8 cellular contexts compared by ENCODE assay signal in genomic region chr6:158654498-158654897, GRCh38. TPM values are rescaled to one million over a fixed set of nuclear protein-coding genes. Genes with fewer than 3 reads are reported as not detected.
DNase-seq lines count a peak whose midpoint lies in the region; ATAC-seq and TF ChIP-seq lines count a peak whose summit lies in the region.

No MANE protein-coding gene starts in this region.

- no peaks in the 10 kb centered on the region for H3K79me1 ChIP-seq in mesendoderm (ENCODE audit: low read length)

- H3K4me1 ChIP-seq in right lobe of liver (peaks cover 0 to 4% (median 0%) of the 10 kb centered on the region in 4 donors), mesendoderm (ENCODE audit: control insufficient read depth, low read depth, low read length) (no peaks in the 10 kb centered on the region)

- H3K56ac ChIP-seq in mesendoderm (ENCODE audit: low read length) = no peak overlapping the region

- no peak overlapping the region for H4K8ac ChIP-seq in mesendoderm (ENCODE audit: low read depth, low read length)

- no peak overlapping the region for H2BK5ac ChIP-seq in mesendoderm (ENCODE audit: low read length)

- WGBS in right lobe of liver (ENCODE audit: insufficient coverage, low coverage, low lambda C conversion rate, missing lambda C conversion rate) = 41% methylated on average over 4 of the region's 6 CpGs
- WGBS in mesendoderm (ENCODE audit: extremely low coverage, insufficient coverage, low lambda C conversion rate) = no CpG with 5 or more reads among the region's 6 CpGs

- H3K9me3 ChIP-seq in right lobe of liver = no peaks in the 10 kb centered on the region

- intact Hi-C loops in right lobe of liver (cut with DNase I) = no loop called here

- H3K9ac ChIP-seq in mesendoderm (ENCODE audit: low read length) = no peak overlapping the region

- H3K36me3 ChIP-seq in right lobe of liver = no peaks in the 10 kb centered on the region
- H3K36me3 ChIP-seq in mesendoderm (ENCODE audit: control insufficient read depth, insufficient read depth, low read length) = no peaks in the 10 kb centered on the region

- H3K4me3 ChIP-seq in cardiac fibroblast (replicated peaks in 1 of 2; ENCODE audit: low read depth in 2 of 2, low read length in 2 of 2) (no peak overlapping the region), right lobe of liver (no peak overlapping the region), mesendoderm (ENCODE audit: low read length) (no peak overlapping the region)

- no peak overlapping the region for H4K5ac ChIP-seq in mesendoderm (ENCODE audit: low read length)

- H3K23ac ChIP-seq in mesendoderm (ENCODE audit: low read length) = no peak overlapping the region

- no peak overlapping the region for H3K18ac ChIP-seq in mesendoderm (ENCODE audit: low read length)

- in situ Hi-C loops in Caki2 (cut with HindIII; ENCODE audit: low pct_unique_long_range_greater_than_20kb, low sequenced_read_pairs) = no loop called here

- H2BK15ac ChIP-seq in mesendoderm (replicated peaks; ENCODE audit: low read depth) = no peak overlapping the region

- ATAC-seq in right lobe of liver = peak; percentile 53 to 82 (median 76)
- no peak for ATAC-seq in GM18867 (IDR thresholded peaks at IDR 0.05; ENCODE audit: unreplicated experiment)

- DNase-seq in Caki2 (ENCODE audit: low read depth) (peak; percentile 64), NCI-H2196 treated with DMSO at 0.1 percent for 48 hours (lab: John Stamatoyannopoulos, UW; ENCODE audit: unreplicated experiment) (peak; percentile 47), cardiac fibroblast (ENCODE audit: low read depth in 2 of 2) (peak; percentile 85 to 93), right lobe of liver (peak; percentile 59 to 74 (median 69)), foreskin melanocyte (no peak), mesendoderm (no peak)

- no peak for TF ChIP-seq POLR2A in right lobe of liver (IDR thresholded peaks at IDR 0.05)

- H2AK5ac ChIP-seq in mesendoderm (ENCODE audit: low read length) = no peak overlapping the region

- H3K27ac ChIP-seq in right lobe of liver (peak overlapping the region; percentile 10 to 47 (median 16)), temporal lobe (ENCODE audit: low read depth, low read length) (peak overlapping the region; percentile 22), mesendoderm (ENCODE audit: low read depth, low read length) (no peak overlapping the region)

- H3K4me2 ChIP-seq in mesendoderm (ENCODE audit: low read length) = no peak overlapping the region

- H3K27me3 ChIP-seq in right lobe of liver (no peaks in the 10 kb centered on the region), mesendoderm (ENCODE audit: insufficient read depth, low read length, poor library complexity) (no peaks in the 10 kb centered on the region)

- TF ChIP-seq CTCF in cardiac fibroblast (IDR thresholded peaks at IDR 0.05; ENCODE audit: low read depth, low read length) (no peak), right lobe of liver (IDR thresholded peaks at IDR 0.05) (no peak)

- no peak overlapping the region for H2BK120ac ChIP-seq in mesendoderm (ENCODE audit: low read depth, low read length)

- H3K4ac ChIP-seq in mesendoderm (ENCODE audit: low read depth, low read length) = no peak overlapping the region

- H3K79me2 ChIP-seq in mesendoderm (ENCODE audit: control insufficient read depth, insufficient read depth, low read length) = no peaks in the 10 kb centered on the region

RNA-seq across cellular contexts. Expression of gene SYTL3, which starts 4.6 kb away (rescaled TPM):
- 17.4 and 24.3 TPM in 2 replicates for total RNA-seq in Caki2 (2014; rRNA removed; shearing (Covaris generic); ENCODE audit: low replicate concordance)
- total RNA-seq in right lobe of liver (1 to 10 TPM in 4 of 6 experiments, under 1 TPM in 2; 0.66 to 1.7 (median 1.0) TPM), temporal lobe (3.0 TPM)
- 0.25 TPM for polyA plus RNA-seq in mesendoderm (2013, experiment 1 of 2)
- 0.17 TPM for polyA plus RNA-seq in mesendoderm (2013, experiment 2 of 2)

RNA-seq across cellular contexts. Expression of gene DYNLT1, which starts 10.0 kb away (rescaled TPM):
- 147 and 174 TPM in 2 replicates for total RNA-seq in Caki2 (2014; rRNA removed; shearing (Covaris generic); ENCODE audit: low replicate concordance)
- total RNA-seq in right lobe of liver (10 to 100 TPM; 31.5 to 69.5 (median 40.0) TPM), temporal lobe (46.5 TPM)
- 123 TPM for polyA plus RNA-seq in mesendoderm (2013, experiment 1 of 2)
- polyA plus RNA-seq in mesendoderm (2013, experiment 2 of 2) = 121 TPM

Comparison
In these comparisons a context has a peak if more than half of its experiments do, and no peak if none do; other contexts are left out.
1. DNase-seq: peak in Caki2 (single experiment), NCI-H2196 treated with DMSO at 0.1 percent for 48 hours (single experiment), cardiac fibroblast (2 of 2) and right lobe of liver (3 of 3); none in foreskin melanocyte (single experiment) and mesendoderm (single experiment).